18 cellular contexts compared by ENCODE assay signal in the genomic region with DNA sequence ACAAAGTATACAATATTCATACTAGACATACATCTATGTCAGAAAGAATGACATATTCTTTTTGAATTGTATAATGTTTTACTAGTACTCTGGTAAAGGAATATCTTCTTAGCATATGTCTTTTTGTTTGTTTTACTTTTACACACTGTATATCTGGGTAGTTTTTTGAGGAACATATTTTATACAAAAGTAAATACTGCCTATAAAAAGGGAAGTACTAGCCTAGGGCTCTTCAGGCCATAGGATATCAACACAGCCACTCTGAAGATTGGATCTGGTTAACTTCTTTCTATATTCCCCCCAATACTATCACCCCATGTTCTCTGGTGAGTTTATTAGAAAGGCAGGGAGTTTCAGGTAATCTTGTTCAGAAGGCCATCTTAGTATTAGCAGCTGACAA.
"Had no signal": no experiment of that assay in that cellular context is flagged by ENCODE, and none has a peak within 500 bp of the region (broad histone marks: within the 10 kb centered on the region; RNA-seq: fewer than 3 reads in every experiment).

No MANE protein-coding gene starts in this region.

- FAIRE-seq: endometrium, TTC549 had no signal

- H3K36me3 Mint-ChIP-seq: natural killer cell treated with Interleukin-12 subunit alpha and Interleukin-12 subunit beta and Interleukin-15 and Interleukin-18, amount 100 ng/mL, for 72 hours had no signal

- H3K36me3 ChIP-seq: colonic mucosa had no signal

- H3K4me3 Mint-ChIP-seq: natural killer cell treated with Interleukin-12 subunit alpha and Interleukin-12 subunit beta and Interleukin-15 and Interleukin-18, amount 100 ng/mL, for 72 hours; T-helper 1 cell treated with Interleukin-12 subunit alpha and Interleukin-12 subunit beta and Interleukin-4 antibody, amounts not matched to agents 30 μg/mL and 1 μg/mL, for 36 hours had no signal

- DNase-seq: activated naive CD4-positive, alpha-beta T cell treated with anti-CD3 and anti-CD28 coated beads, Interleukin-2, amount 50 U/mL, for 16 hours; amygdala; body of pancreas; caudate nucleus; colonic mucosa; islet precursor cell; left lung; nucleus accumbens; stimulated activated CD4-positive, alpha-beta T cell treated with anti-CD3 and anti-CD28 coated beads, Interleukin-4, amount 100 ng/mL, for 24 hours; stimulated activated naive CD4-positive, alpha-beta T cell treated with Interleukin-2 at 50 U/mL for 16 hours; trophoblast cell had no signal

- H3K9me3 ChIP-seq: body of pancreas, colonic mucosa, esophagus muscularis mucosa, left lung, right atrium auricular region had no signal

- ATAC-seq: body of pancreas, left lung had no signal

- H3K27me3 ChIP-seq: body of pancreas, colonic mucosa, esophagus muscularis mucosa, hepatocyte, left lung, right atrium auricular region had no signal

- H3K27me3 Mint-ChIP-seq: natural killer cell treated with Interleukin-12 subunit alpha and Interleukin-12 subunit beta and Interleukin-15 and Interleukin-18, amount 100 ng/mL, for 72 hours had no signal

- H3K27ac Mint-ChIP-seq: T-helper 1 cell treated with Interleukin-12 subunit alpha and Interleukin-12 subunit beta and Interleukin-4 antibody, amounts not matched to agents 30 μg/mL and 1 μg/mL, for 36 hours had no signal

- H3K27ac ChIP-seq: body of pancreas, colonic mucosa, esophagus muscularis mucosa, hepatocyte, left lung, right atrium auricular region had no signal

- H3K4me1 ChIP-seq: body of pancreas, colonic mucosa, esophagus muscularis mucosa, left lung, right atrium auricular region had no signal

- H3K4me3 ChIP-seq: body of pancreas, colonic mucosa, esophagus muscularis mucosa, hepatocyte, left lung, right atrium auricular region had no signal

- H3K9me3 Mint-ChIP-seq: natural killer cell treated with Interleukin-12 subunit alpha and Interleukin-12 subunit beta and Interleukin-15 and Interleukin-18, amount 100 ng/mL, for 72 hours had no signal
